In the genomic region with DNA sequence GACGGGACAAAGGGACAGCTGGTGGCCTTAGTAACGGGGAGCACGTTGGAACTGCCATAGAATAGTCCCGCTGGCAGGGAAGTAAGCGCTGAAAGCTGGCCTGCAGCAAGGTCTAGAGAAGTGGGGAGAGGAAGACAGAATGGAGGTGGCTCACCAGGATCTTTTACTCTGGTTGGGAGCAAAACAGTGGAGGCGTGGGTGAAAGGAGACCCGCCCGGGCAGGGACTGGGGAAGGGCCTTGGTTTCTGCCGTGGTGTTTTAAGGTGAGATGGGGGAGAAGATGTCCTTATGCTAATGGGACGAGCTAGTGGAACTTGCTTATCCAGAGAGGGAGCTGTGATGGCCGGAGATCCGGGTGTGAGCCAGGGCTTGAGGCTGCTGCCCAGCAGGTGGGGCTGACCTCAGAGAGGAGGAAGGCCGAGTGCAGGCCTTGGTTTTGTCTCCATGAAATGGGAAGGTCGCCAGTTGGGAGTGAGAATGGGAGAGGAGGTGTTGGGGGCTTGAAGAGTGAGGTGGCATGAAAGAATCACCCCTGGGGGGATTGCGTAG, we compare ENCODE assay signal across 1 cellular context.
TF ChIP-seq lines count a peak whose summit lies in the region.

No MANE protein-coding gene starts in this region.

TF ChIP-seq in K562, 482 proteins besides CTCF, POLR2A, EP300 and RAD21:
- TF ChIP-seq TAL1 (IDR thresholded peaks at IDR 0.05) (no peak), ZNF263 (CRISPR knock-in tag; IDR thresholded peaks at IDR 0.05; ENCODE audit: borderline replicate concordance) (0 out of 2 replicates have a peak, but pooled peaks have one; percentile 16)
